34 cellular contexts compared by ENCODE assay signal in genomic region chr1:21843996-21844395, GRCh38. TPM values are rescaled to one million over a fixed set of nuclear protein-coding genes. Genes with fewer than 3 reads are reported as not detected.
"Had no signal": no experiment of that assay in that cellular context is flagged by ENCODE, and none has a peak within 500 bp of the region (broad histone marks: within the 10 kb centered on the region; RNA-seq: fewer than 3 reads in every experiment).

No MANE protein-coding gene starts in this region.

- H3K36me3 Mint-ChIP-seq: activated naive CD4-positive, alpha-beta T cell treated with anti-CD3 and anti-CD28 coated beads, Interleukin-2, amount 10 ng/mL, durations not matched to agents 7 days and 5 days; activated naive CD8-positive, alpha-beta T cell had no signal

- H3K27ac Mint-ChIP-seq: activated CD4-positive, alpha-beta memory T cell treated with anti-CD3 and anti-CD28 coated beads, Interleukin-2, amount 10 ng/mL, durations not matched to agents 7 days and 5 days; activated CD4-positive, alpha-beta T cell treated with anti-CD3 and anti-CD28 coated beads for 36 hours; activated CD4-positive, alpha-beta T cell treated with anti-CD3 and anti-CD28 coated beads, Interleukin-2, amount 10 ng/mL, durations not matched to agents 24 days and 14 days; activated naive CD4-positive, alpha-beta T cell treated with anti-CD3 and anti-CD28 coated beads, Interleukin-2, amount 10 ng/mL, durations not matched to agents 7 days and 5 days; activated naive CD8-positive, alpha-beta T cell; activated T-cell treated with anti-CD3 and anti-CD28 coated beads, Interleukin-2, amount 50 U/mL, for 24 hours; activated T-cell treated with anti-CD3 and anti-CD28 coated beads, Interleukin-2, amount 50 U/mL, for 72 hours; dendritic cell treated with granulocyte-macrophage colony-stimulating factor and Interleukin-4, amounts not matched to agents 40 ng/mL and 50 ng/mL, for 4 days had no signal

- DNase-seq: activated CD4-positive, alpha-beta memory T cell treated with anti-CD3 and anti-CD28 coated beads, Interleukin-2, amount 10 ng/mL, durations not matched to agents 7 days and 5 days; activated CD4-positive, alpha-beta T cell treated with anti-CD3 and anti-CD28 coated beads for 36 hours; activated CD4-positive, alpha-beta T cell treated with anti-CD3 and anti-CD28 coated beads, Interleukin-2, amount 10 ng/mL, durations not matched to agents 24 days and 14 days; activated CD4-positive, CD25-positive, alpha-beta regulatory T cell; activated CD4-positive, CD25-positive, alpha-beta regulatory T cell treated with anti-CD3 and anti-CD28 coated beads, Interleukin-2, amount 50 U/mL, for 72 hours; activated CD8-positive, alpha-beta memory T cell treated with anti-CD3 and anti-CD28 coated beads, Interleukin-2, amount 50 U/mL, for 48 hours; activated gamma-delta T cell; activated naive CD4-positive, alpha-beta T cell; activated naive CD4-positive, alpha-beta T cell treated with anti-CD3 and anti-CD28 coated beads, Interleukin-2, amount 10 ng/mL, durations not matched to agents 7 days and 5 days; activated T-cell treated with anti-CD3 and anti-CD28 coated beads for 4 hours; activated T-cell treated with anti-CD3 and anti-CD28 coated beads, Interleukin-2, amount 50 U/mL, for 24 hours; activated T-cell treated with anti-CD3 and anti-CD28 coated beads, Interleukin-2, amount 50 U/mL, for 72 hours; amniotic stem cell; anterior cingulate cortex; brain microvascular endothelial cell; dorsolateral prefrontal cortex; effector memory CD4-positive, alpha-beta T cell; esophagus squamous epithelium; foreskin melanocyte; T-helper 2 cell had no signal

- H3K4me3 Mint-ChIP-seq: activated CD4-positive, alpha-beta memory T cell treated with anti-CD3 and anti-CD28 coated beads, Interleukin-2, amount 10 ng/mL, durations not matched to agents 7 days and 5 days; activated CD4-positive, alpha-beta T cell treated with anti-CD3 and anti-CD28 coated beads for 36 hours; activated CD4-positive, alpha-beta T cell treated with anti-CD3 and anti-CD28 coated beads, Interleukin-2, amount 10 ng/mL, durations not matched to agents 24 days and 14 days; activated naive CD4-positive, alpha-beta T cell treated with anti-CD3 and anti-CD28 coated beads, Interleukin-2, amount 10 ng/mL, durations not matched to agents 7 days and 5 days; activated naive CD8-positive, alpha-beta T cell; activated T-cell treated with anti-CD3 and anti-CD28 coated beads, Interleukin-2, amount 50 U/mL, for 24 hours; activated T-cell treated with anti-CD3 and anti-CD28 coated beads, Interleukin-2, amount 50 U/mL, for 72 hours; central memory CD8-positive, alpha-beta T cell; dendritic cell treated with granulocyte-macrophage colony-stimulating factor and Interleukin-4, amounts not matched to agents 40 ng/mL and 50 ng/mL, for 4 days had no signal

- ATAC-seq: activated CD4-positive, alpha-beta T cell treated with anti-CD3 and anti-CD28 coated beads for 36 hours; activated T-cell treated with anti-CD3 and anti-CD28 coated beads, Interleukin-2, amount 50 U/mL, for 72 hours; gastroesophageal sphincter had no signal

- H3K4me1 ChIP-seq: gastroesophageal sphincter had no signal

- H3K9me3 Mint-ChIP-seq: activated CD4-positive, alpha-beta memory T cell treated with anti-CD3 and anti-CD28 coated beads, Interleukin-2, amount 10 ng/mL, durations not matched to agents 7 days and 5 days; activated CD4-positive, alpha-beta T cell treated with anti-CD3 and anti-CD28 coated beads, Interleukin-2, amount 10 ng/mL, durations not matched to agents 24 days and 14 days; activated naive CD4-positive, alpha-beta T cell treated with anti-CD3 and anti-CD28 coated beads, Interleukin-2, amount 10 ng/mL, durations not matched to agents 7 days and 5 days; activated T-cell treated with anti-CD3 and anti-CD28 coated beads, Interleukin-2, amount 50 U/mL, for 24 hours; activated T-cell treated with anti-CD3 and anti-CD28 coated beads, Interleukin-2, amount 50 U/mL, for 72 hours; central memory CD8-positive, alpha-beta T cell; dendritic cell treated with granulocyte-macrophage colony-stimulating factor and Interleukin-4, amounts not matched to agents 40 ng/mL and 50 ng/mL, for 4 days had no signal

- H3K4me1 Mint-ChIP-seq: activated CD4-positive, alpha-beta memory T cell treated with anti-CD3 and anti-CD28 coated beads, Interleukin-2, amount 10 ng/mL, durations not matched to agents 7 days and 5 days; activated CD4-positive, alpha-beta T cell treated with anti-CD3 and anti-CD28 coated beads for 36 hours; activated CD4-positive, alpha-beta T cell treated with anti-CD3 and anti-CD28 coated beads, Interleukin-2, amount 10 ng/mL, durations not matched to agents 24 days and 14 days; activated naive CD4-positive, alpha-beta T cell treated with anti-CD3 and anti-CD28 coated beads, Interleukin-2, amount 10 ng/mL, durations not matched to agents 7 days and 5 days; central memory CD8-positive, alpha-beta T cell had no signal

- H3K27me3 Mint-ChIP-seq: activated CD4-positive, alpha-beta memory T cell treated with anti-CD3 and anti-CD28 coated beads, Interleukin-2, amount 10 ng/mL, durations not matched to agents 7 days and 5 days; activated CD4-positive, alpha-beta T cell treated with anti-CD3 and anti-CD28 coated beads for 36 hours; activated CD4-positive, alpha-beta T cell treated with anti-CD3 and anti-CD28 coated beads, Interleukin-2, amount 10 ng/mL, durations not matched to agents 24 days and 14 days; activated naive CD4-positive, alpha-beta T cell treated with anti-CD3 and anti-CD28 coated beads, Interleukin-2, amount 10 ng/mL, durations not matched to agents 7 days and 5 days; activated naive CD8-positive, alpha-beta T cell; activated T-cell treated with anti-CD3 and anti-CD28 coated beads, Interleukin-2, amount 50 U/mL, for 24 hours; central memory CD8-positive, alpha-beta T cell; dendritic cell treated with granulocyte-macrophage colony-stimulating factor and Interleukin-4, amounts not matched to agents 40 ng/mL and 50 ng/mL, for 4 days had no signal

- H3K27ac ChIP-seq: brain microvascular endothelial cell, coronary artery, dorsolateral prefrontal cortex, epithelial cell of prostate had no signal

- H3K4me3 ChIP-seq: coronary artery, dorsolateral prefrontal cortex, esophagus squamous epithelium, gastroesophageal sphincter had no signal

- H3K9me3 ChIP-seq: esophagus squamous epithelium, gastroesophageal sphincter had no signal

- H3K27me3 ChIP-seq: brain microvascular endothelial cell, dorsolateral prefrontal cortex, esophagus squamous epithelium, gastroesophageal sphincter had no signal

- FAIRE-seq: astrocyte, bronchial epithelial cell, endothelial cell of umbilical vein had no signal

RNA-seq across cellular contexts. Expression of gene LDLRAD2, which starts 31.9 kb away (rescaled TPM):
- total RNA-seq: activated CD4-positive, alpha-beta memory T cell treated with anti-CD3 and anti-CD28 coated beads, Interleukin-2, amount 10 ng/mL, durations not matched to agents 7 days and 5 days; bronchial epithelial cell; cerebellum; esophagus squamous epithelium; fibroblast of lung; fibroblast of villous mesenchyme; glomerular endothelial cell; T-helper 1 cell treated with Interleukin-12 subunit alpha and Interleukin-12 subunit beta and Interleukin-4 antibody, amounts not matched to agents 30 ng/mL and 1 ng/mL, for 36 hours had no signal
- polyA plus RNA-seq: endothelial cell of umbilical vein, fibroblast of lung had no signal
